8 cellular contexts compared by ENCODE assay signal in genomic region chr11:64489831-64490441, GRCh38.
DNase-seq lines count a peak whose midpoint lies in the region; ATAC-seq and TF ChIP-seq lines count a peak whose summit lies in the region.

No MANE protein-coding gene starts in this region.

- H3K4me1 Mint-ChIP-seq in T-helper 17 cell, result peaks cover 18% of the 10 kb centered on the region

- H3K27ac Mint-ChIP-seq in T-helper 17 cell, result peak overlapping the region; percentile 59

- H3K27me3 Mint-ChIP-seq in T-helper 17 cell, result peaks cover 68% of the 10 kb centered on the region

- TF ChIP-seq POLR2A in body of pancreas (IDR thresholded peaks at IDR 0.05), result no peak

- TF ChIP-seq CTCF in LNCAP (IDR thresholded peaks at IDR 0.05) (peak; percentile 93), body of pancreas (IDR thresholded peaks at IDR 0.05) (peak; percentile 18 to 56 (median 51))

- H3K27ac ChIP-seq in body of pancreas, result no peak overlapping the region

- 6 to 18% methylated on average over 16 to 26 of the region's 26 CpGs for WGBS in body of pancreas, 2 donors

- DNase-seq in Daoy (ENCODE audit: low read depth), result peak; percentile 71
- DNase-seq in T-helper 17 cell, result peak in 2 of 3 donors; percentile 20 to 41
- peak; percentile 44 to 64 (median 52) for DNase-seq in body of pancreas
- DNase-seq in islet precursor cell, result peak; percentile 68
- DNase-seq in stimulated activated CD4-positive, alpha-beta T cell treated with anti-CD3 and anti-CD28 coated beads, Interleukin-2, amount 100 ng/mL, for 24 hours, result peak; percentile 49 to 69

- H3K27me3 ChIP-seq in body of pancreas, result peaks cover 0 to 5% of the 10 kb centered on the region in 2 donors

- ATAC-seq in T-helper 17 cell, result peak; percentile 61
- ATAC-seq in body of pancreas, result peak; percentile 77
- ATAC-seq in HG02840 (IDR thresholded peaks at IDR 0.05; ENCODE audit: low FRiP score, unreplicated experiment), result no peak
- ATAC-seq in HG03159 (IDR thresholded peaks at IDR 0.05; ENCODE audit: unreplicated experiment), result no peak

- H3K4me1 ChIP-seq in body of pancreas, result no peaks in the 10 kb centered on the region

- peaks cover 3% of the 10 kb centered on the region for H3K36me3 Mint-ChIP-seq in T-helper 17 cell (ENCODE audit: low read depth)

- no peaks in the 10 kb centered on the region for H3K36me3 ChIP-seq in body of pancreas (replicated peaks in 1 of 2; ENCODE audit: insufficient read depth in 1 of 2, low read depth in 2 of 2)

- intact Hi-C loops in body of pancreas (cut with DNase I), result no loop called here

- H3K4me3 Mint-ChIP-seq in T-helper 17 cell, result peak overlapping the region; percentile 65

- H3K9me3 ChIP-seq in T-helper 17 cell (ENCODE audit: control insufficient read depth, low read length, poor library complexity, severe bottlenecking) (no peaks in the 10 kb centered on the region), body of pancreas (no peaks in the 10 kb centered on the region)

- no peak overlapping the region for H3K4me3 ChIP-seq in body of pancreas

Comparison
In these comparisons a context has a peak if more than half of its experiments do, and no peak if none do; other contexts are left out.
1. ATAC-seq: peak in T-helper 17 cell (single experiment) and body of pancreas (single experiment); none in HG02840 (single experiment) and HG03159 (single experiment).
2. Peak in every context shown above with its lines, with median percentiles within 50 percentile points of each other: DNase-seq.